Comparison of ENCODE assay signal across 8 cellular contexts in the genomic region with DNA sequence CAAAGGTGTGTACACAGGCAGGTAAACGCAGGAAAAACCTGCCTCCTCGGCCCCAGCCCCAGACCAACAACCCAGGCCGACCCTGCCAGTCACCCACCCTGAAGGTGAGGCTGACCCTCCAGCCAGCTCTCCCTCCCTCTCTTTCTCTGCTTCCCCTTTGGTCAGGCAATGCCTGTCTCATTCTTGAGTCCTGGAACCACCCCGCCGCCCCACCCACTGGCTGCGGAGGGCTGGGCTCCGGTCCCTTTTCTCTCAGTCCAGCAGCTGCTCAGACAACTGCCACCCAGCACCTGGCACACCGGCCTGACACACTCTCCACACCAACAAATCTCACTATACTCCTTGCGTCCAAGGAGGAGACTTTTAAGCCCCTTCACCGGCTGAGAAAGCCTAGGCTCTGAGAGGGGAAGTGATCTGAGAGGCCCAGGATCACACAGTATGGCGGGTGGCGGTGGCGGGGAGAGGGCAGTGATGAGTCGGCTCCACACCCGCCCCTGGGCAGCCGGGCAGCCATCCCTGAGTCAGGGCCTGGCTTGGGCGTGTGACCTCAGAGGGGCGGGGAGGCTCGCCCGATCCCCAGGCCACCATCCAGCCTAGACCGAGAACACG. TPM values are rescaled to one million over a fixed set of nuclear protein-coding genes. Genes with fewer than 3 reads are reported as not detected.
DNase-seq lines count a peak whose midpoint lies in the region; ATAC-seq and TF ChIP-seq lines count a peak whose summit lies in the region.

No MANE protein-coding gene starts in this region.

- DNase-seq in 8988T (peak; percentile 72), body of pancreas (peak; percentile 72 to 83 (median 78)), iPS DF 6.9 (ENCODE audit: low read depth, low spot score) (no peak), retinal pigment epithelial cell (ENCODE audit: low read depth) (no peak)

- H3K27me3 ChIP-seq in body of pancreas = no peaks in the 10 kb centered on the region
- no peaks in the 10 kb centered on the region for H3K27me3 ChIP-seq in iPS DF 6.9 (ENCODE audit: control insufficient read depth, insufficient read depth, low read length)

- H3K36me3 Mint-ChIP-seq in IgD-negative memory B cell = no peaks in the 10 kb centered on the region
- peaks cover 21% of the 10 kb centered on the region for H3K36me3 Mint-ChIP-seq in T-helper 1 cell treated with Interleukin-12 subunit alpha and Interleukin-12 subunit beta and Interleukin-4 antibody, amounts not matched to agents 30 μg/mL and 1 μg/mL, for 36 hours (ENCODE audit: low read depth)

- no peak for TF ChIP-seq CTCF in body of pancreas (IDR thresholded peaks at IDR 0.05)
- peak; percentile 4 for TF ChIP-seq CTCF in retinal pigment epithelial cell (conservative IDR thresholded peaks at IDR 0.05; ENCODE audit: low read depth, low read length)

- no peaks in the 10 kb centered on the region for H3K9me3 Mint-ChIP-seq in IgD-negative memory B cell
- H3K9me3 Mint-ChIP-seq in T-helper 1 cell treated with Interleukin-12 subunit alpha and Interleukin-12 subunit beta and Interleukin-4 antibody, amounts not matched to agents 30 μg/mL and 1 μg/mL, for 36 hours = no peaks in the 10 kb centered on the region

- H3K9me3 ChIP-seq in body of pancreas = no peaks in the 10 kb centered on the region
- no peaks in the 10 kb centered on the region for H3K9me3 ChIP-seq in iPS DF 6.9 (ENCODE audit: control insufficient read depth, insufficient read depth, low read length)

- intact Hi-C loops in body of pancreas (cut with DNase I) = no loop called here

- H3K36me3 ChIP-seq in body of pancreas (replicated peaks in 1 of 2; ENCODE audit: insufficient read depth in 1 of 2, low read depth in 2 of 2) (peaks cover 14 to 24% of the 10 kb centered on the region in 2 donors), iPS DF 6.9 (ENCODE audit: control insufficient read depth, insufficient read depth, low read length) (peaks cover 23% of the 10 kb centered on the region)

- H3K4me1 ChIP-seq in body of pancreas (peaks cover 48% of the 10 kb centered on the region), iPS DF 6.9 (ENCODE audit: control insufficient read depth, insufficient read depth, low read length) (peaks cover 6% of the 10 kb centered on the region)

- H3K27ac Mint-ChIP-seq in IgD-negative memory B cell = peak overlapping the region; percentile 68 to 94 (median 83)
- H3K27ac Mint-ChIP-seq in T-helper 1 cell treated with Interleukin-12 subunit alpha and Interleukin-12 subunit beta and Interleukin-4 antibody, amounts not matched to agents 30 μg/mL and 1 μg/mL, for 36 hours = peak overlapping the region; percentile 89

- 1 to 2% methylated on average over 9 to 22 of the region's 22 CpGs for WGBS in body of pancreas, 2 donors
- WGBS in iPS DF 6.9 (ENCODE audit: insufficient coverage, insufficient read length) = no CpG with 5 or more reads among the region's 22 CpGs

- peak overlapping the region; percentile 89 to 99 (median 97) for H3K27ac ChIP-seq in body of pancreas
- H3K27ac ChIP-seq in iPS DF 6.9 (ENCODE audit: low read length) = no peak overlapping the region

- peak overlapping the region; percentile 49 to 94 for H3K4me3 ChIP-seq in body of pancreas
- H3K4me3 ChIP-seq in iPS DF 6.9 (ENCODE audit: low read length) = peak overlapping the region; percentile 92
- H3K4me3 ChIP-seq in retinal pigment epithelial cell (ENCODE audit: low read length) = peak overlapping the region; percentile 85

- no peak for ATAC-seq in GM18505 (IDR thresholded peaks at IDR 0.05; ENCODE audit: unreplicated experiment)
- ATAC-seq in body of pancreas = peak; percentile 31
- no peak for ATAC-seq in GM21447 (IDR thresholded peaks at IDR 0.05; ENCODE audit: unreplicated experiment)

- TF ChIP-seq POLR2A in GM18505 (IDR thresholded peaks at IDR 0.05; ENCODE audit: borderline replicate concordance, extremely low read depth, insufficient read depth, insufficient read length) = peak; percentile 59
- no peak for TF ChIP-seq POLR2A in body of pancreas (IDR thresholded peaks at IDR 0.05)

- no peaks in the 10 kb centered on the region for H3K27me3 Mint-ChIP-seq in IgD-negative memory B cell
- no peaks in the 10 kb centered on the region for H3K27me3 Mint-ChIP-seq in T-helper 1 cell treated with Interleukin-12 subunit alpha and Interleukin-12 subunit beta and Interleukin-4 antibody, amounts not matched to agents 30 μg/mL and 1 μg/mL, for 36 hours (ENCODE audit: low read depth)

- H3K4me1 Mint-ChIP-seq in IgD-negative memory B cell = peaks cover 4 to 24% (median 18%) of the 10 kb centered on the region in 3 donors
- H3K4me1 Mint-ChIP-seq in T-helper 1 cell treated with Interleukin-12 subunit alpha and Interleukin-12 subunit beta and Interleukin-4 antibody, amounts not matched to agents 30 μg/mL and 1 μg/mL, for 36 hours (ENCODE audit: low read depth) = peaks cover 30% of the 10 kb centered on the region

- H3K4me3 Mint-ChIP-seq in IgD-negative memory B cell = peak overlapping the region; percentile 92 to 99 (median 97)
- H3K4me3 Mint-ChIP-seq in T-helper 1 cell treated with Interleukin-12 subunit alpha and Interleukin-12 subunit beta and Interleukin-4 antibody, amounts not matched to agents 30 μg/mL and 1 μg/mL, for 36 hours = peak overlapping the region; percentile 99

RNA-seq across cellular contexts. Expression of a gene that starts 0.7 kb away (rescaled TPM):
- polyA plus RNA-seq in IgD-negative memory B cell = 150 TPM
- total RNA-seq in body of pancreas = 100 to 1,000 TPM; 154 to 173 TPM

RNA-seq across cellular contexts. Expression of a gene that starts 2.6 kb away (rescaled TPM):
- 12.3 TPM for polyA plus RNA-seq in IgD-negative memory B cell
- 10 to 100 TPM; 16.2 to 21.8 TPM for total RNA-seq in body of pancreas

RNA-seq across cellular contexts. Expression of a gene that starts 32.4 kb away (rescaled TPM):
- polyA plus RNA-seq in IgD-negative memory B cell = 0.40 TPM
- total RNA-seq in body of pancreas = 10 to 100 TPM in 1 of 2 donors, 1 to 10 TPM in 1; 6.6 to 11.4 TPM

RNA-seq across cellular contexts. Expression of a gene that starts 56.9 kb away (rescaled TPM):
- polyA plus RNA-seq in IgD-negative memory B cell = 19.5 TPM
- 10 to 100 TPM; 13.2 to 22.3 TPM for total RNA-seq in body of pancreas

RNA-seq across cellular contexts. Expression of a gene that starts 57.2 kb away (rescaled TPM):
- 5.2 TPM for polyA plus RNA-seq in IgD-negative memory B cell
- 1 to 10 TPM; 7.9 to 9.1 TPM for total RNA-seq in body of pancreas

Comparison
In these comparisons a context has a peak if more than half of its experiments do, and no peak if none do; other contexts are left out.
1. DNase-seq: peak in 8988T (single experiment) and body of pancreas (4 of 4); none in iPS DF 6.9 (single experiment) and retinal pigment epithelial cell (single experiment).
2. Peak in every context shown above with its lines, with median percentiles within 50 percentile points of each other: H3K4me3 ChIP-seq.